21 cellular contexts compared by ENCODE assay signal in the genomic region with DNA sequence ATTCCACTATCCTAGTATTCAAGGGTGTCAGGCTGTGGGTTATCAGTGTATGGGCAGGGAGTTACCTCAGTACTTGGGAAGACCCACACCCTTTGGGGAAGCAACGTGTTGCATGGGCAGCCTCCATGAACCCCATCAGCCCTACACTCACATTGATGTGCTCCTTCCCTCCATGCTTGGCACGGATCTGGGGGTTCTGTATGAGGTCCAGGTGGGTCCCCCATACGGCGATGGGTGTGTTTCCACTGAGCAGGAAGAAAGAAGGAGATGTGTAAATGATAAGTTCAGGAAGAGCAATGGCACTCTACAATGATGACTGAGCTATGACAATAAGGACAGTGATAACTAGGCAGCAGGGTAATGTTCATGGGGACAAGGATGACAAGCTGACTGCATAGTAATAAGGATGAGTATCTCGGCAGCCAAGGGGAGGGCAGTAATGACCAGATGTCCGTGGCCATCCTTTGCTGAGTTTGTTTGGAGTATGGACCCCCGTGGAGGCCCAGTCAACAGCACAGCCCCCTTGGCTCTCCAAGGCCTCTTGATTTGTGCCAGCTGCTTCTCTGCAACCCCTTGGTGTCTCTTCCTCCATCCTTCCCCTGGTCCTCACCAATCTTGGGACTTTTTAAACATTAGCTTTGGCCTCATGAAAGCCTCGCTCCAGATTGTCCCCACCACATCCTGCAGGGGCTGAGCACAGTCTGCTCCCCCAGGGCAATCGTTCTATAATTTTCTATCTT.
"Had no signal": no experiment of that assay in that cellular context is flagged by ENCODE, and none has a peak within 500 bp of the region (broad histone marks: within the 10 kb centered on the region; RNA-seq: fewer than 3 reads in every experiment).

No MANE protein-coding gene starts in this region.

- H3K9me3 ChIP-seq: ovary, prostate gland had no signal

- H3K4me3 Mint-ChIP-seq: immature natural killer cell; mesothelial cell of epicardium; naive B cell; natural killer cell; stimulated activated effector memory CD8-positive, alpha-beta T cell treated with anti-CD3 and anti-CD28 coated beads, Interleukin-12 subunit alpha, Interleukin-12 subunit beta, amount 100 ng/mL, for 72 hours; stimulated activated naive CD8-positive, alpha-beta T cell treated with anti-CD3 and anti-CD28 coated beads, Interleukin-15, Interleukin-2, amounts not matched to agents 100 ng/mL and 50 ng/mL, for 24 hours; type B pancreatic cell had no signal

- H3K27ac Mint-ChIP-seq: immature natural killer cell; mesothelial cell of epicardium; naive B cell; natural killer cell; stimulated activated effector memory CD8-positive, alpha-beta T cell treated with anti-CD3 and anti-CD28 coated beads, Interleukin-12 subunit alpha, Interleukin-12 subunit beta, amount 100 ng/mL, for 72 hours; stimulated activated naive CD8-positive, alpha-beta T cell treated with anti-CD3 and anti-CD28 coated beads, Interleukin-15, Interleukin-2, amounts not matched to agents 100 ng/mL and 50 ng/mL, for 24 hours; type B pancreatic cell had no signal

- H3K27me3 Mint-ChIP-seq: stimulated activated naive CD8-positive, alpha-beta T cell treated with anti-CD3 and anti-CD28 coated beads, Interleukin-15, Interleukin-2, amounts not matched to agents 100 ng/mL and 50 ng/mL, for 24 hours; type B pancreatic cell had no signal

- H3K27ac ChIP-seq: left ventricle myocardium inferior, ovary, prostate gland, skin epidermis, tibial nerve, uterus had no signal

- H3K36me3 Mint-ChIP-seq: stimulated activated effector memory CD8-positive, alpha-beta T cell treated with anti-CD3 and anti-CD28 coated beads, Interleukin-12 subunit alpha, Interleukin-12 subunit beta, amount 100 ng/mL, for 72 hours had no signal

- H3K4me1 Mint-ChIP-seq: immature natural killer cell; mesothelial cell of epicardium; naive B cell; natural killer cell; stimulated activated effector memory CD8-positive, alpha-beta T cell treated with anti-CD3 and anti-CD28 coated beads, Interleukin-12 subunit alpha, Interleukin-12 subunit beta, amount 100 ng/mL, for 72 hours had no signal

- H3K27me3 ChIP-seq: ovary, tibial nerve, uterus had no signal

- FAIRE-seq: islet of Langerhans had no signal

- H3K4me3 ChIP-seq: left ventricle myocardium inferior, lung, ovary, prostate gland, skin epidermis, tibial nerve, uterus had no signal

- H3K4me1 ChIP-seq: left ventricle myocardium inferior, prostate gland, tibial nerve, uterus had no signal

- H3K36me3 ChIP-seq: ovary, prostate gland, uterus had no signal

- DNase-seq: hypothalamus; immature natural killer cell; left ventricle myocardium inferior; mesendoderm; naive B cell; natural killer cell; ovary; retina; right cardiac atrium; stimulated activated CD4-positive, alpha-beta T cell treated with anti-CD3 and anti-CD28 coated beads, Interleukin-4, amount 100 ng/mL, for 24 hours; stimulated activated naive CD4-positive, alpha-beta T cell; uterus had no signal
